12 cellular contexts compared by ENCODE assay signal in genomic region chr17:76204277-76204676, GRCh38. TPM values are rescaled to one million over a fixed set of nuclear protein-coding genes. Genes with fewer than 3 reads are reported as not detected.
DNase-seq lines count a peak whose midpoint lies in the region; ATAC-seq and TF ChIP-seq lines count a peak whose summit lies in the region.
"Had no signal": no experiment of that assay in that cellular context is flagged by ENCODE, and none has a peak within 500 bp of the region (broad histone marks: within the 10 kb centered on the region; RNA-seq: fewer than 3 reads in every experiment).

No MANE protein-coding gene starts in this region.

- no peak overlapping the region for H3K27ac ChIP-seq in CD4-positive, CD25-positive, alpha-beta regulatory T cell (ENCODE audit: insufficient read depth, low read length, poor library complexity, severe bottlenecking)
- no peak overlapping the region for H3K27ac ChIP-seq in OCI-LY7 (ENCODE audit: low read depth, low read length, poor library complexity, severe bottlenecking)
- H3K27ac ChIP-seq: uterus had no signal

- no peaks in the 10 kb centered on the region for H4K20me1 ChIP-seq in OCI-LY7 (ENCODE audit: insufficient read depth, low read length)

- H3K36me3 ChIP-seq in CD4-positive, CD25-positive, alpha-beta regulatory T cell (ENCODE audit: control insufficient read depth, insufficient read depth, low read length) = no peaks in the 10 kb centered on the region
- H3K36me3 ChIP-seq in kidney epithelial cell (ENCODE audit: control insufficient read depth, insufficient read depth, low read length) (no peaks in the 10 kb centered on the region), OCI-LY7 (ENCODE audit: insufficient read depth, low read length) (no peaks in the 10 kb centered on the region)
- H3K36me3 ChIP-seq: uterus had no signal

- no peak for DNase-seq in CD4-positive, CD25-positive, alpha-beta regulatory T cell
- peak; percentile 81 for DNase-seq in HFFc6
- peak; percentile 83 for DNase-seq in amniotic epithelial cell (ENCODE audit: low read depth)
- peak; percentile 32 for DNase-seq in kidney epithelial cell (ENCODE audit: low read depth)
- DNase-seq in NCI-H2171 treated with DMSO at 0.1 percent for 48 hours (lab: John Stamatoyannopoulos, UW) = no peak
- DNase-seq in OCI-LY7 (ENCODE audit: low spot score) = no peak
- no peak for DNase-seq in Ammon's horn (ENCODE audit: low spot score)
- DNase-seq in HuH-7 (ENCODE audit: low spot score) = no peak
- DNase-seq: hypothalamus, NCI-H1436 treated with DMSO at 0.1 percent for 48 hours, uterus had no signal

- H3K9me3 Mint-ChIP-seq in CD4-positive, CD25-positive, alpha-beta regulatory T cell = no peaks in the 10 kb centered on the region
- no peaks in the 10 kb centered on the region for H3K9me3 Mint-ChIP-seq in HFFc6
- H3K9me3 Mint-ChIP-seq: WTC11 had no signal

- no peaks in the 10 kb centered on the region for H3K9me2 ChIP-seq in OCI-LY7 (ENCODE audit: insufficient read depth, low read length)

- intact Hi-C loops in OCI-LY7 (cut with micrococcal nuclease; ENCODE audit: unreplicated experiment) = no loop called here

- no peak overlapping the region for H3K4me3 Mint-ChIP-seq in CD4-positive, CD25-positive, alpha-beta regulatory T cell
- H3K4me3 Mint-ChIP-seq in HFFc6 = no peak overlapping the region
- H3K4me3 Mint-ChIP-seq: WTC11 had no signal

- H3K36me3 Mint-ChIP-seq in CD4-positive, CD25-positive, alpha-beta regulatory T cell = peaks cover 23% of the 10 kb centered on the region
- H3K36me3 Mint-ChIP-seq in HFFc6 (ENCODE audit: low read depth) = no peaks in the 10 kb centered on the region
- H3K36me3 Mint-ChIP-seq: WTC11 had no signal

- peaks cover 43% of the 10 kb centered on the region for H3K4me1 ChIP-seq in CD4-positive, CD25-positive, alpha-beta regulatory T cell (ENCODE audit: control insufficient read depth, insufficient read depth, low read length, poor library complexity, severe bottlenecking)
- H3K4me1 ChIP-seq in OCI-LY7 (ENCODE audit: insufficient read depth, low read length, poor library complexity, severe bottlenecking) = peaks cover 16% of the 10 kb centered on the region
- H3K4me1 ChIP-seq: uterus had no signal

- no peaks in the 10 kb centered on the region for H3K79me2 ChIP-seq in OCI-LY7 (ENCODE audit: insufficient read depth, low read depth, low read length)

- no peak for ATAC-seq in CD4-positive, CD25-positive, alpha-beta regulatory T cell (ENCODE audit: low read depth in 2 of 2)
- ATAC-seq: WTC11 had no signal

- TF ChIP-seq CTCF in HFFc6 (IDR thresholded peaks at IDR 0.05) (no peak), kidney epithelial cell (IDR thresholded peaks at IDR 0.05; ENCODE audit: insufficient read depth, low read length, poor library complexity, severe bottlenecking) (no peak), OCI-LY7 (conservative IDR thresholded peaks at IDR 0.05; ENCODE audit: low read length) (no peak)

- H3K4me3 ChIP-seq in CD4-positive, CD25-positive, alpha-beta regulatory T cell (ENCODE audit: low read depth, low read length) = no peak overlapping the region
- H3K4me3 ChIP-seq in kidney epithelial cell (ENCODE audit: low read depth, low read length) (no peak overlapping the region), OCI-LY7 (ENCODE audit: low read depth, low read length, poor library complexity, severe bottlenecking) (no peak overlapping the region)
- H3K4me3 ChIP-seq: uterus had no signal

- H2AFZ ChIP-seq in OCI-LY7 (ENCODE audit: low read length) = no peak overlapping the region

- peaks cover 2% of the 10 kb centered on the region for H3K27me3 Mint-ChIP-seq in CD4-positive, CD25-positive, alpha-beta regulatory T cell
- peaks cover 2% of the 10 kb centered on the region; the same call in 1 of the 2 replicates for H3K27me3 Mint-ChIP-seq in HFFc6 (ENCODE audit: insufficient read depth)

- peaks cover 33 to 64% (median 45%) of the 10 kb centered on the region in 4 donors for H3K4me1 Mint-ChIP-seq in CD4-positive, CD25-positive, alpha-beta regulatory T cell
- H3K4me1 Mint-ChIP-seq in HFFc6 (ENCODE audit: low read depth) = peaks cover 32% of the 10 kb centered on the region

- H3K27me3 ChIP-seq in CD4-positive, CD25-positive, alpha-beta regulatory T cell (ENCODE audit: control insufficient read depth, insufficient read depth, low read length) = no peaks in the 10 kb centered on the region
- no peaks in the 10 kb centered on the region for H3K27me3 ChIP-seq in kidney epithelial cell (ENCODE audit: control insufficient read depth, insufficient read depth, low read length)
- H3K27me3 ChIP-seq: uterus had no signal

- no peak overlapping the region for H3K4me2 ChIP-seq in OCI-LY7 (ENCODE audit: low read length)

- H3K9me3 ChIP-seq in CD4-positive, CD25-positive, alpha-beta regulatory T cell (ENCODE audit: control insufficient read depth in 2 of 2, low read length in 2 of 2) = no peaks in the 10 kb centered on the region
- H3K9me3 ChIP-seq in OCI-LY7 (ENCODE audit: low read length) = no peaks in the 10 kb centered on the region
- H3K9me3 ChIP-seq: uterus had no signal

- CTCF ChIA-PET in OCI-LY7 (lab: Charles Lee; ENCODE audit: unreplicated experiment) = no interaction called here

- POLR2A ChIA-PET in OCI-LY7 (lab: Charles Lee) = interaction anchor here (0.5 to 1.3 kb wide), 3 partner anchors 68 to 936 kb away, joined by 3 to 9 read pairs (median 3); no protein-coding TSS in a partner anchor

- no TSS peak for BruUV-seq in OCI-LY7 (replicated peaks; lab: Mats Ljungman, UMichigan)

- H3K27ac Mint-ChIP-seq in CD4-positive, CD25-positive, alpha-beta regulatory T cell = peak overlapping the region in 2 of 3 donors; percentile 84 to 90
- H3K27ac Mint-ChIP-seq in HFFc6 = peak overlapping the region; percentile 63
- H3K27ac Mint-ChIP-seq: WTC11 had no signal

RNA-seq across cellular contexts. Expression of gene RNF157, which starts 36.0 kb away (rescaled TPM):
- 17.7 TPM for total RNA-seq in CD4-positive, CD25-positive, alpha-beta regulatory T cell
- polyA plus RNA-seq in CD4-positive, CD25-positive, alpha-beta regulatory T cell = 1 to 10 TPM; 3.3 to 5.6 (median 4.3) TPM
- under 1 TPM in 3 of 6 experiments, not detected in 3; 0.11 to 0.19 (median 0.18) TPM for total RNA-seq in HFFc6 (2021; fragmentation: NEBNext Ultra II Directional; extraction: Animal tissue kit (Norgen Biotek cat#: 25700))
- total RNA-seq in kidney epithelial cell (6.0 and 7.5 TPM in 2 replicates), OCI-LY7 (2022) (0.70 and 1.3 TPM in 2 replicates)
- 0.21 and 0.28 TPM in 2 replicates for total RNA-seq in OCI-LY7 (2014; rRNA removed; shearing (Covaris generic))

Comparison
In these comparisons a context has a peak if more than half of its experiments do, and no peak if none do; other contexts are left out.
1. DNase-seq: peak in HFFc6 (single experiment), amniotic epithelial cell (single experiment) and kidney epithelial cell (single experiment); none in CD4-positive, CD25-positive, alpha-beta regulatory T cell (0 of 3), NCI-H2171 treated with DMSO at 0.1 percent for 48 hours (single experiment), OCI-LY7 (single experiment), Ammon's horn (single experiment) and HuH-7 (single experiment).